7 cellular contexts compared by ENCODE assay signal in genomic region chr12:112110787-112111662, GRCh38. TPM values are rescaled to one million over a fixed set of nuclear protein-coding genes. Genes with fewer than 3 reads are reported as not detected.
DNase-seq lines count a peak whose midpoint lies in the region; FAIRE-seq and TF ChIP-seq lines count a peak whose summit lies in the region.
"Not testable (repeated sequence)": the region's sequence is repeated elsewhere in the genome, so short reads cannot be mapped to it uniquely, and the experiment has no call there.

No MANE protein-coding gene starts in this region.

- H4K20me1 ChIP-seq in OCI-LY3 (ENCODE audit: insufficient read depth, low read length) (peaks cover 11% of the 10 kb centered on the region), neural progenitor cell (ENCODE audit: low read depth) (peaks cover 22% of the 10 kb centered on the region)
- not testable (repeated sequence) for H4K20me1 ChIP-seq in H1 (replicated peaks in 1 of 2; ENCODE audit: control insufficient read depth in 1 of 2, insufficient read depth in 2 of 2, low read length in 2 of 2)

- peaks cover 29% of the 10 kb centered on the region for H3K4me1 Mint-ChIP-seq in neural progenitor cell

- H3K36me3 ChIP-seq in OCI-LY3 (replicated peaks; ENCODE audit: low read depth, low read length), result peaks cover 12% of the 10 kb centered on the region
- H3K36me3 ChIP-seq in H1 (ENCODE audit: control insufficient read depth in 2 of 4, insufficient read depth in 4 of 4, low read length in 3 of 4); neural progenitor cell: not testable (repeated sequence)

- peak overlapping the region; percentile 88 for H3K4me2 ChIP-seq in OCI-LY3 (ENCODE audit: low read length)
- H3K4me2 ChIP-seq in H1 (ENCODE audit: insufficient read depth in 1 of 2, low read depth in 2 of 2, low read length in 2 of 2); neural progenitor cell: not testable (repeated sequence)

- not testable (repeated sequence) for H2BK5ac ChIP-seq in H1 (ENCODE audit: low read depth, low read length)

- H3K9me3 Mint-ChIP-seq in neural progenitor cell, result not testable (repeated sequence)

- H3K23ac ChIP-seq in H1 (ENCODE audit: insufficient read length), result not testable (repeated sequence)

- H3K79me2 ChIP-seq in OCI-LY3 (ENCODE audit: low read length) (peaks cover 31% of the 10 kb centered on the region), H1 (ENCODE audit: control insufficient read depth in 1 of 2, insufficient read depth in 2 of 2, low read length in 2 of 2) (peaks cover 19 to 31% of the 10 kb centered on the region in 2 experiments), neural progenitor cell (ENCODE audit: low read depth) (peaks cover 41% of the 10 kb centered on the region)

- peaks cover 29% of the 10 kb centered on the region for H3K4me1 ChIP-seq in OCI-LY3 (ENCODE audit: low read length)
- peaks cover 8 to 14% (median 12%) of the 10 kb centered on the region in 4 experiments; a peak in 6 of 7 replicates for H3K4me1 ChIP-seq in H1 (replicated peaks in 1 of 4; ENCODE audit: control insufficient read depth in 3 of 4, insufficient read depth in 4 of 4, low read length in 3 of 4)
- H3K4me1 ChIP-seq in neural progenitor cell, result peaks cover 22% of the 10 kb centered on the region

- H3K9ac ChIP-seq in OCI-LY3 (ENCODE audit: low read length), result peak overlapping the region; percentile 92
- not testable (repeated sequence) for H3K9ac ChIP-seq in H1 (replicated peaks in 1 of 4; ENCODE audit: extremely low read depth in 1 of 4, low read depth in 3 of 4, low read length in 3 of 4); neural progenitor cell

- POLR2A ChIA-PET in H1 (lab: Charles Lee; ENCODE audit: partially characterized antibody), result interaction anchor here (0.6 kb wide), 1 partner anchor 277 kb away, joined by 4 read pairs; no protein-coding TSS in a partner anchor

- H4K5ac ChIP-seq in H1 (ENCODE audit: insufficient read length, low read depth, low read length), result peak overlapping the region; percentile 27

- FAIRE-seq in H1 (lab: Jason Lieb, UNC), result not testable (repeated sequence)

- not testable (repeated sequence) for TF ChIP-seq CTCF in OCI-LY3 (IDR thresholded peaks at IDR 0.05; ENCODE audit: low read depth, low read length); VCaP (conservative IDR thresholded peaks at IDR 0.05); H1 (IDR thresholded peaks at IDR 0.05; ENCODE audit: control extremely low read depth in 1 of 3, insufficient read depth in 1 of 3, low read depth in 1 of 3, low read length in 3 of 3); neural progenitor cell (IDR thresholded peaks at IDR 0.05)

- not testable (repeated sequence) for H3K56ac ChIP-seq in H1 (replicated peaks; ENCODE audit: insufficient read length, low read depth, low read length)

- not testable (repeated sequence) for H3K36me3 Mint-ChIP-seq in neural progenitor cell

- H3K4me3 ChIP-seq in OCI-LY3 (ENCODE audit: low read length), result peak overlapping the region; percentile 82; the same call in 1 of the 2 replicates
- H3K4me3 ChIP-seq in H1 (ENCODE audit: extremely low read depth in 1 of 4, insufficient read depth in 2 of 4, low read depth in 3 of 4, low read length in 4 of 4); neural progenitor cell: not testable (repeated sequence)

- not testable (repeated sequence) for H3K9me3 ChIP-seq in OCI-LY3 (ENCODE audit: insufficient read depth, low read length); H1 (ENCODE audit: insufficient read depth in 2 of 2, low read depth in 1 of 2, low read length in 1 of 2); neural progenitor cell (ENCODE audit: low read depth)

- 92% methylated on average over 20 of the region's 20 CpGs; no CpG with 5 or more reads in 1 of the 2 experiments for WGBS in H1 (ENCODE audit: extremely low coverage in 1 of 2, insufficient coverage in 1 of 2, insufficient read length in 1 of 2, insufficient replicate concordance in 2 of 2, low coverage in 1 of 2, low lambda C conversion rate in 2 of 2, missing lambda C conversion rate in 1 of 2), 2 experiments

- not testable (repeated sequence) for H2BK15ac ChIP-seq in H1 (ENCODE audit: low read length)

- not testable (repeated sequence) for H2BK12ac ChIP-seq in H1 (ENCODE audit: low read depth, low read length)

- not testable (repeated sequence) for H3K79me1 ChIP-seq in H1 (ENCODE audit: low read depth, low read length)

- H3F3A ChIP-seq in neural progenitor cell (ENCODE audit: low read depth), result peaks cover 25% of the 10 kb centered on the region

- DNase-seq in EH (ENCODE audit: low read depth) (peak; percentile 25), left kidney (ENCODE audit: low read depth, low spot score) (peak; percentile 16)
- DNase-seq in activated T-cell treated with anti-CD3 and anti-CD28 coated beads, Interleukin-2, amount 50 U/mL, for 48 hours, result peak; percentile 14 to 15
- DNase-seq in H1 (ENCODE audit: low read depth in 1 of 2, low spot score in 2 of 2); neural progenitor cell (ENCODE audit: low spot score): not testable (repeated sequence)

- H3K27ac Mint-ChIP-seq in neural progenitor cell, result peak overlapping the region; percentile 5

- not testable (repeated sequence) for H2AK5ac ChIP-seq in H1 (ENCODE audit: low read depth, low read length)

- not testable (repeated sequence) for H3K27me3 ChIP-seq in OCI-LY3 (ENCODE audit: low read depth, low read length); H1 (replicated peaks in 1 of 4; ENCODE audit: control insufficient read depth in 3 of 4, extremely low read depth in 1 of 4, insufficient read depth in 3 of 4, low read length in 3 of 4); neural progenitor cell

- peak overlapping the region; percentile 60; the same call in 1 of the 2 replicates for H3K18ac ChIP-seq in H1 (ENCODE audit: extremely low read depth, low read length)

- peak overlapping the region; percentile 37; the same call in 1 of the 2 replicates for H2AFZ ChIP-seq in OCI-LY3 (ENCODE audit: low read depth, low read length)
- H2AFZ ChIP-seq in H1 (ENCODE audit: low read length), result not testable (repeated sequence)
- H2AFZ ChIP-seq in neural progenitor cell (replicated peaks), result peak overlapping the region; percentile 93

- not testable (repeated sequence) for H3K4ac ChIP-seq in H1 (replicated peaks; ENCODE audit: insufficient read length, low read depth, low read length)

- not testable (repeated sequence) for H3K4me3 Mint-ChIP-seq in neural progenitor cell

- H3K14ac ChIP-seq in H1 (ENCODE audit: insufficient read length), result not testable (repeated sequence)

- not testable (repeated sequence) for TF ChIP-seq POLR2A in H1 (IDR thresholded peaks at IDR 0.05; ENCODE audit: control extremely low read depth in 1 of 2, low read depth in 2 of 2, low read length in 2 of 2)

- TF ChIP-seq RAD21 in H1 (IDR thresholded peaks at IDR 0.05 in 1 of 2, conservative IDR thresholded peaks at IDR 0.05 in 1 of 2; ENCODE audit: low read depth in 2 of 2, low read length in 2 of 2), result not testable (repeated sequence)

- not testable (repeated sequence) for H4K8ac ChIP-seq in H1 (ENCODE audit: extremely low read depth, insufficient read depth, low read length)

- peak overlapping the region; percentile 93 for H3K27ac ChIP-seq in OCI-LY3 (ENCODE audit: low read length)
- H3K27ac ChIP-seq in VCaP, result peak overlapping the region; percentile 94; the same call in 1 of the 2 replicates
- H3K27ac ChIP-seq in H1 (ENCODE audit: low read depth, low read length); neural progenitor cell: not testable (repeated sequence)

- not testable (repeated sequence) for H4K91ac ChIP-seq in H1 (replicated peaks; ENCODE audit: insufficient read length, low read length)

- 0 out of 2 replicates have a peak overlapping the region, but pooled peaks have one; percentile 80 for H2BK20ac ChIP-seq in H1 (ENCODE audit: low read length)

- CTCF ChIA-PET in H1 (lab: Charles Lee; ENCODE audit: partially characterized antibody), result interaction anchor here (1.2 kb wide), 1 partner anchor 87 kb away, joined by 3 read pairs; no protein-coding TSS in a partner anchor

- not testable (repeated sequence) for TF ChIP-seq EP300 in H1 (IDR thresholded peaks at IDR 0.05; ENCODE audit: borderline replicate concordance in 1 of 2, low read depth in 2 of 2, low read length in 2 of 2)

- H2BK120ac ChIP-seq in H1 (replicated peaks; ENCODE audit: low read depth, low read length), result not testable (repeated sequence)

- H3K23me2 ChIP-seq in H1 (ENCODE audit: low read depth, low read length), result not testable (repeated sequence)

- not testable (repeated sequence) for H3K27me3 Mint-ChIP-seq in neural progenitor cell (ENCODE audit: insufficient read depth, low read depth)

RNA-seq across cellular contexts. Expression of gene NAA25, which starts 2.4 kb away (rescaled TPM):
- 53.4 and 60.3 TPM in 2 replicates for total RNA-seq in H1 (2021; fragmentation: NEBNext Ultra II Directional; extraction: Animal tissue kit (Norgen Biotek cat#: 25700))
- 7.8 and 10.8 TPM in 2 replicates for polyA plus RNA-seq in H1 (2011; rRNA removed)
- polyA plus RNA-seq in H1 (2011; cell fraction: cytosol; rRNA removed), result 12.5 TPM
- 16.0 TPM for polyA plus RNA-seq in H1 (2011; cell fraction: nucleus; rRNA removed)
- polyA plus RNA-seq in H1 (2012, experiment 1 of 2), result 14.9 to 27.3 TPM (median 18.9 TPM) in 4 replicates
- 1.5 TPM for polyA plus RNA-seq in H1 (2012, experiment 2 of 2)
- polyA plus RNA-seq in H1 (2013, experiment 1 of 2), result 35.0 TPM
- 39.9 TPM for polyA plus RNA-seq in H1 (2013, experiment 2 of 2)
- polyA minus RNA-seq in H1 (2011; rRNA and poly(A)+ RNA removed), result 69.8 and 95.8 TPM in 2 replicates
- polyA minus RNA-seq in H1 (2011; cell fraction: cytosol; rRNA and poly(A)+ RNA removed), result 23.3 TPM
- 38.6 TPM for polyA minus RNA-seq in H1 (2011; cell fraction: nucleus; rRNA and poly(A)+ RNA removed)
- total RNA-seq in neural progenitor cell (ENCODE audit: low replicate concordance), result 30.8 and 40.7 TPM in 2 replicates

RNA-seq across cellular contexts. Expression of gene TRAFD1, which starts 14.3 kb away (rescaled TPM):
- total RNA-seq in H1 (2021; fragmentation: NEBNext Ultra II Directional; extraction: Animal tissue kit (Norgen Biotek cat#: 25700)), result 33.1 and 36.3 TPM in 2 replicates
- polyA plus RNA-seq in H1 (2011; rRNA removed), result 16.1 and 18.1 TPM in 2 replicates
- polyA plus RNA-seq in H1 (2011; cell fraction: cytosol; rRNA removed), result 24.2 TPM
- polyA plus RNA-seq in H1 (2011; cell fraction: nucleus; rRNA removed), result 20.6 TPM
- 28.4 to 33.5 TPM (median 31.0 TPM) in 4 replicates for polyA plus RNA-seq in H1 (2012, experiment 1 of 2)
- 25.2 TPM for polyA plus RNA-seq in H1 (2012, experiment 2 of 2)
- polyA plus RNA-seq in H1 (2013, experiment 1 of 2), result 17.9 TPM
- 16.1 TPM for polyA plus RNA-seq in H1 (2013, experiment 2 of 2)
- polyA minus RNA-seq in H1 (2011; rRNA and poly(A)+ RNA removed), result 28.5 and 32.7 TPM in 2 replicates
- polyA minus RNA-seq in H1 (2011; cell fraction: cytosol; rRNA and poly(A)+ RNA removed), result 10.0 TPM
- 11.2 TPM for polyA minus RNA-seq in H1 (2011; cell fraction: nucleus; rRNA and poly(A)+ RNA removed)
- total RNA-seq in neural progenitor cell (ENCODE audit: low replicate concordance), result 35.4 and 40.5 TPM in 2 replicates
